8 cellular contexts compared by ENCODE assay signal in genomic region chr21:42574234-42575027, GRCh38.
DNase-seq lines count a peak whose midpoint lies in the region; ATAC-seq and TF ChIP-seq lines count a peak whose summit lies in the region.

No MANE protein-coding gene starts in this region.

- no peaks in the 10 kb centered on the region for H3K4me1 ChIP-seq in PC-3 (ENCODE audit: insufficient read depth, low read length)
- no peaks in the 10 kb centered on the region for H3K4me1 ChIP-seq in suprapubic skin
- H3K4me1 ChIP-seq in effector memory CD4-positive, alpha-beta T cell (ENCODE audit: control insufficient read depth, insufficient read depth, low read length, poor library complexity, severe bottlenecking): no peaks in the 10 kb centered on the region

- TF ChIP-seq POLR2A in suprapubic skin (IDR thresholded peaks at IDR 0.05): no peak

- no peaks in the 10 kb centered on the region for H3K27me3 Mint-ChIP-seq in activated CD8-positive, alpha-beta memory T cell treated with anti-CD3 and anti-CD28 coated beads, Interleukin-2, amount 10 ng/mL, durations not matched to agents 7 days and 5 days

- H3K27ac ChIP-seq in PC-3 (ENCODE audit: low read length) (no peak overlapping the region), suprapubic skin (no peak overlapping the region)
- no peak overlapping the region for H3K27ac ChIP-seq in effector memory CD4-positive, alpha-beta T cell (ENCODE audit: insufficient read depth, low read length, poor library complexity, severe bottlenecking)

- no peaks in the 10 kb centered on the region for H4K20me1 ChIP-seq in PC-3 (ENCODE audit: low read length)

- H3K4me1 Mint-ChIP-seq in activated CD8-positive, alpha-beta memory T cell treated with anti-CD3 and anti-CD28 coated beads, Interleukin-2, amount 10 ng/mL, durations not matched to agents 7 days and 5 days: no peaks in the 10 kb centered on the region

- no peak overlapping the region for H3K4me2 ChIP-seq in PC-3 (ENCODE audit: low read length)

- peak; percentile 45 for DNase-seq in activated CD8-positive, alpha-beta memory T cell treated with anti-CD3 and anti-CD28 coated beads, Interleukin-2, amount 50 U/mL, for 48 hours
- no peak for DNase-seq in activated CD8-positive, alpha-beta memory T cell treated with anti-CD3 and anti-CD28 coated beads, Interleukin-2, amount 10 ng/mL, durations not matched to agents 7 days and 5 days
- DNase-seq in PC-3 (no peak), fibroblast of the conjunctiva (ENCODE audit: low read depth) (peak; percentile 6), suprapubic skin (ENCODE audit: low spot score in 2 of 2) (peak; percentile 36 to 64)
- DNase-seq in effector memory CD4-positive, alpha-beta T cell: no peak
- no peak for DNase-seq in effector CD8-positive, alpha-beta T cell (lab: John Stamatoyannopoulos, UW)
- DNase-seq in stimulated activated CD8-positive, alpha-beta memory T cell treated with anti-CD3 and anti-CD28 coated beads, Interleukin-4, amount 100 ng/mL, for 48 hours: no peak

- no peak overlapping the region for H3K9ac ChIP-seq in PC-3 (ENCODE audit: low read length)

- TF ChIP-seq CTCF in PC-3 (conservative IDR thresholded peaks at IDR 0.05; ENCODE audit: low read depth, low read length) (peak; percentile 62), suprapubic skin (IDR thresholded peaks at IDR 0.05) (no peak)

- no peak for ATAC-seq in activated CD8-positive, alpha-beta memory T cell treated with anti-CD3 and anti-CD28 coated beads, Interleukin-2, amount 10 ng/mL, durations not matched to agents 7 days and 5 days
- peak; percentile 27; the same call in 1 of the 2 replicates for ATAC-seq in PC-3

- no peak overlapping the region for H3K4me3 Mint-ChIP-seq in activated CD8-positive, alpha-beta memory T cell treated with anti-CD3 and anti-CD28 coated beads, Interleukin-2, amount 10 ng/mL, durations not matched to agents 7 days and 5 days

- no TSS peak for BruUV-seq in PC-3 (replicated peaks; lab: Mats Ljungman, UMichigan)

- no peak overlapping the region for H3K4me3 ChIP-seq in PC-3 (ENCODE audit: low read length)
- H3K4me3 ChIP-seq in suprapubic skin: no peak overlapping the region
- no peak overlapping the region for H3K4me3 ChIP-seq in effector memory CD4-positive, alpha-beta T cell (ENCODE audit: insufficient read depth, low read depth, low read length, poor library complexity, severe bottlenecking)

- POLR2A ChIA-PET in PC-3 (lab: Charles Lee; ENCODE audit: unreplicated experiment): no interaction called here

- no peak overlapping the region for H2AFZ ChIP-seq in PC-3 (ENCODE audit: low read length)

- CTCF ChIA-PET in activated CD8-positive, alpha-beta memory T cell treated with anti-CD3 and anti-CD28 coated beads, Interleukin-2, amount 10 ng/mL, durations not matched to agents 7 days and 5 days (lab: Charles Lee): interaction anchor here (0.8 to 2.2 kb wide), 2 partner anchors 16 to 19 kb away, joined by 3 to 7 read pairs; no protein-coding TSS in a partner anchor
- CTCF ChIA-PET in PC-3 (lab: Charles Lee): interaction anchor here (0.6 kb wide), 1 partner anchor 200 kb away, joined by 3 read pairs; no protein-coding TSS in a partner anchor

- H3F3A ChIP-seq in PC-3 (ENCODE audit: low read length, unreplicated experiment): no peaks in the 10 kb centered on the region

- peaks cover 12% of the 10 kb centered on the region for H3K36me3 Mint-ChIP-seq in activated CD8-positive, alpha-beta memory T cell treated with anti-CD3 and anti-CD28 coated beads, Interleukin-2, amount 10 ng/mL, durations not matched to agents 7 days and 5 days

- TF ChIP-seq EP300 in suprapubic skin (IDR thresholded peaks at IDR 0.05): no peak

- 88% methylated on average over 7 of the region's 7 CpGs for WGBS in suprapubic skin

- H3K9me3 ChIP-seq in PC-3 (ENCODE audit: low read length) (no peaks in the 10 kb centered on the region), suprapubic skin (no peaks in the 10 kb centered on the region)
- no peaks in the 10 kb centered on the region for H3K9me3 ChIP-seq in effector memory CD4-positive, alpha-beta T cell (ENCODE audit: control insufficient read depth, low read length)

- H3K27ac Mint-ChIP-seq in activated CD8-positive, alpha-beta memory T cell treated with anti-CD3 and anti-CD28 coated beads, Interleukin-2, amount 10 ng/mL, durations not matched to agents 7 days and 5 days: no peak overlapping the region

- H3K9me2 ChIP-seq in PC-3 (replicated peaks; ENCODE audit: low read length): no peaks in the 10 kb centered on the region

- no peaks in the 10 kb centered on the region for H3K79me2 ChIP-seq in PC-3 (ENCODE audit: low read length)

- H3K36me3 ChIP-seq in PC-3 (ENCODE audit: low read depth, low read length) (peaks cover 12% of the 10 kb centered on the region; the same call in 1 of the 2 replicates), suprapubic skin (peaks cover 26% of the 10 kb centered on the region)
- peaks cover 22% of the 10 kb centered on the region for H3K36me3 ChIP-seq in effector memory CD4-positive, alpha-beta T cell (ENCODE audit: control insufficient read depth, insufficient read depth, low read length)

- no peaks in the 10 kb centered on the region for H3K27me3 ChIP-seq in PC-3 (ENCODE audit: low read length)
- H3K27me3 ChIP-seq in suprapubic skin: no peaks in the 10 kb centered on the region
- no peaks in the 10 kb centered on the region for H3K27me3 ChIP-seq in effector memory CD4-positive, alpha-beta T cell (replicated peaks; ENCODE audit: control insufficient read depth, insufficient read depth, low read length, poor library complexity, severe bottlenecking)

- intact Hi-C loops in PC-3 (cut with micrococcal nuclease): no loop called here

- peaks cover 8% of the 10 kb centered on the region for H3K9me3 Mint-ChIP-seq in activated CD8-positive, alpha-beta memory T cell treated with anti-CD3 and anti-CD28 coated beads, Interleukin-2, amount 10 ng/mL, durations not matched to agents 7 days and 5 days (ENCODE audit: low read depth)

Comparison
In these comparisons a context has a peak if more than half of its experiments do, and no peak if none do; other contexts are left out.
1. DNase-seq: peak in activated CD8-positive, alpha-beta memory T cell treated with anti-CD3 and anti-CD28 coated beads, Interleukin-2, amount 50 U/mL, for 48 hours (single experiment), fibroblast of the conjunctiva (single experiment) and suprapubic skin (2 of 2); none in activated CD8-positive, alpha-beta memory T cell treated with anti-CD3 and anti-CD28 coated beads, Interleukin-2, amount 10 ng/mL, durations not matched to agents 7 days and 5 days (single experiment), PC-3 (single experiment), effector memory CD4-positive, alpha-beta T cell (0 of 3), effector CD8-positive, alpha-beta T cell (single experiment) and stimulated activated CD8-positive, alpha-beta memory T cell treated with anti-CD3 and anti-CD28 coated beads, Interleukin-4, amount 100 ng/mL, for 48 hours (single experiment).